In genomic region chr22:21026783-21027692, GRCh38 we compare ENCODE assay signal across 16 cellular contexts. TPM values are rescaled to one million over a fixed set of nuclear protein-coding genes. Genes with fewer than 3 reads are reported as not detected.
DNase-seq lines count a peak whose midpoint lies in the region; ATAC-seq and TF ChIP-seq lines count a peak whose summit lies in the region.
"Had no signal": no experiment of that assay in that cellular context is flagged by ENCODE, and none has a peak within 500 bp of the region (broad histone marks: within the 10 kb centered on the region; RNA-seq: fewer than 3 reads in every experiment).

No MANE protein-coding gene starts in this region.

- TF ChIP-seq CTCF in SK-N-SH (IDR thresholded peaks at IDR 0.05) (no peak), fibroblast of villous mesenchyme (IDR thresholded peaks at IDR 0.05; ENCODE audit: insufficient read depth, low read depth, low read length) (no peak), upper lobe of right lung (IDR thresholded peaks at IDR 0.05) (no peak), natural killer cell (IDR thresholded peaks at IDR 0.05) (no peak)

- no peak overlapping the region for H3K4me3 Mint-ChIP-seq in natural killer cell
- no peak overlapping the region for H3K4me3 Mint-ChIP-seq in naive thymus-derived CD4-positive, alpha-beta T cell
- H3K4me3 Mint-ChIP-seq: activated naive CD4-positive, alpha-beta T cell treated with anti-CD3 and anti-CD28 coated beads, Interleukin-2, amount 50 U/mL, for 24 hours had no signal

- intact Hi-C loops in Right ventricle myocardium superior (cut with DNase I) (no loop called here), Right ventricle myocardium inferior (cut with DNase I) (no loop called here), upper lobe of right lung (cut with DNase I) (no loop called here), natural killer cell (cut with micrococcal nuclease) (no loop called here)
- intact Hi-C loops in naive thymus-derived CD4-positive, alpha-beta T cell (cut with micrococcal nuclease): no loop called here

- H3K9me3 ChIP-seq in SK-N-SH (no peaks in the 10 kb centered on the region), upper lobe of right lung (no peaks in the 10 kb centered on the region)
- no peaks in the 10 kb centered on the region for H3K9me3 ChIP-seq in naive thymus-derived CD4-positive, alpha-beta T cell (ENCODE audit: control insufficient read depth in 2 of 3, low read length in 3 of 3)
- H3K9me3 ChIP-seq: tibial artery had no signal

- no peaks in the 10 kb centered on the region for H3K9me2 ChIP-seq in SK-N-SH

- no peak overlapping the region for H3K9ac ChIP-seq in SK-N-SH

- H3K27me3 ChIP-seq in SK-N-SH (ENCODE audit: insufficient read depth) (no peaks in the 10 kb centered on the region), upper lobe of right lung (peaks cover 14% of the 10 kb centered on the region)
- no peaks in the 10 kb centered on the region for H3K27me3 ChIP-seq in naive thymus-derived CD4-positive, alpha-beta T cell (ENCODE audit: control insufficient read depth in 2 of 2, insufficient read depth in 2 of 2, low read length in 2 of 2)

- no peaks in the 10 kb centered on the region for H3K36me3 Mint-ChIP-seq in natural killer cell
- H3K36me3 Mint-ChIP-seq in naive thymus-derived CD4-positive, alpha-beta T cell: no peaks in the 10 kb centered on the region
- H3K36me3 Mint-ChIP-seq: activated naive CD4-positive, alpha-beta T cell treated with anti-CD3 and anti-CD28 coated beads, Interleukin-2, amount 50 U/mL, for 24 hours had no signal

- H3K4me1 ChIP-seq in SK-N-SH (ENCODE audit: control insufficient read depth in 1 of 2, insufficient read depth in 2 of 2, low read depth in 1 of 2, low read length in 1 of 2): peaks cover 0 to 31% of the 10 kb centered on the region in 2 experiments; a peak in 1 of 4 replicates
- peaks cover 5% of the 10 kb centered on the region for H3K4me1 ChIP-seq in upper lobe of right lung
- peaks cover 10 to 15% of the 10 kb centered on the region in 2 donors for H3K4me1 ChIP-seq in naive thymus-derived CD4-positive, alpha-beta T cell (ENCODE audit: control insufficient read depth in 2 of 2, insufficient read depth in 2 of 2, low read length in 2 of 2)

- H3K4me1 Mint-ChIP-seq in natural killer cell: peaks cover 6 to 14% of the 10 kb centered on the region in 2 donors
- H3K4me1 Mint-ChIP-seq in naive thymus-derived CD4-positive, alpha-beta T cell: peaks cover 11 to 23% (median 16%) of the 10 kb centered on the region in 7 donors

- no peaks in the 10 kb centered on the region for H4K20me1 ChIP-seq in SK-N-SH (ENCODE audit: insufficient read depth)

- POLR2A ChIA-PET in SK-N-SH (lab: Yijun Ruan, JAX): no interaction called here
- POLR2A ChIA-PET in naive thymus-derived CD4-positive, alpha-beta T cell (lab: Charles Lee): no interaction called here

- peaks cover 10 to 15% of the 10 kb centered on the region in 2 donors for H3K27me3 Mint-ChIP-seq in natural killer cell (ENCODE audit: low read depth in 2 of 2)
- H3K27me3 Mint-ChIP-seq in naive thymus-derived CD4-positive, alpha-beta T cell: peaks cover 14 to 23% (median 19%) of the 10 kb centered on the region in 5 donors

- H3K9me3 Mint-ChIP-seq in natural killer cell: no peaks in the 10 kb centered on the region
- H3K9me3 Mint-ChIP-seq in naive thymus-derived CD4-positive, alpha-beta T cell: peaks cover 0 to 2% (median 0%) of the 10 kb centered on the region in 11 donors
- H3K9me3 Mint-ChIP-seq: activated naive CD4-positive, alpha-beta T cell treated with anti-CD3 and anti-CD28 coated beads, Interleukin-2, amount 50 U/mL, for 24 hours had no signal

- H3K27ac ChIP-seq in SK-N-SH (ENCODE audit: low read depth in 2 of 2, low read length in 1 of 2): no peak overlapping the region
- no peak overlapping the region for H3K27ac ChIP-seq in upper lobe of right lung
- H3K27ac ChIP-seq in naive thymus-derived CD4-positive, alpha-beta T cell (ENCODE audit: low read depth, low read length): no peak overlapping the region
- H3K27ac ChIP-seq: skin epidermis, tibial artery had no signal

- no peaks in the 10 kb centered on the region for H3K79me2 ChIP-seq in SK-N-SH (ENCODE audit: insufficient read depth)

- H2AFZ ChIP-seq in SK-N-SH (ENCODE audit: low read depth): no peak overlapping the region

- CTCF ChIA-PET in SK-N-SH (lab: Yijun Ruan, JAX): interaction anchor here (0.8 kb wide), 2 partner anchors 76 kb away, joined by 3 read pairs; no protein-coding TSS in a partner anchor
- CTCF ChIA-PET in naive thymus-derived CD4-positive, alpha-beta T cell (lab: Charles Lee): no interaction called here

- no peaks in the 10 kb centered on the region for H3F3A ChIP-seq in SK-N-SH (replicated peaks; ENCODE audit: insufficient read depth)

- TF ChIP-seq RAD21 in SK-N-SH (IDR thresholded peaks at IDR 0.05; ENCODE audit: low read length): no peak

- no peak overlapping the region for H3K4me3 ChIP-seq in SK-N-SH (ENCODE audit: low read depth in 2 of 2, low read length in 1 of 2)
- no peak overlapping the region for H3K4me3 ChIP-seq in fibroblast of villous mesenchyme (ENCODE audit: low read depth, low read length)
- no peak overlapping the region for H3K4me3 ChIP-seq in upper lobe of right lung
- H3K4me3 ChIP-seq in naive thymus-derived CD4-positive, alpha-beta T cell (ENCODE audit: low read length): no peak overlapping the region
- H3K4me3 ChIP-seq: skin epidermis, tibial artery had no signal

- no peaks in the 10 kb centered on the region for H3K36me3 ChIP-seq in SK-N-SH (replicated peaks in 1 of 2; ENCODE audit: control insufficient read depth in 1 of 2, insufficient read depth in 2 of 2, low read length in 1 of 2)
- no peaks in the 10 kb centered on the region for H3K36me3 ChIP-seq in upper lobe of right lung
- no peaks in the 10 kb centered on the region for H3K36me3 ChIP-seq in naive thymus-derived CD4-positive, alpha-beta T cell (ENCODE audit: control insufficient read depth in 2 of 3, insufficient read depth in 3 of 3, low read length in 3 of 3)
- H3K36me3 ChIP-seq: tibial artery had no signal

- 65% methylated on average over 6 of the region's 14 CpGs for WGBS in SK-N-SH (ENCODE audit: low lambda C conversion rate)

- DNase-seq in Right ventricle myocardium superior: peak; percentile 72
- no peak for DNase-seq in Right ventricle myocardium inferior (ENCODE audit: missing footprints)
- DNase-seq in SK-N-SH: no peak
- DNase-seq in fibroblast of villous mesenchyme (ENCODE audit: low read depth): peak; percentile 29
- DNase-seq in upper lobe of right lung: peak; percentile 81
- no peak for DNase-seq in natural killer cell
- no peak for DNase-seq in naive thymus-derived CD4-positive, alpha-beta T cell
- DNase-seq in NCI-H510A treated with DMSO at 0.1 percent for 48 hours (lab: John Stamatoyannopoulos, UW): no peak
- DNase-seq: activated CD4-positive, alpha-beta T cell treated with anti-CD3 and anti-CD28 coated beads, Interleukin-2, amount 50 U/mL, for 4 hours; DND-41; effector CD4-positive, alpha-beta T cell; T-helper 1 cell; tibial artery had no signal

- no peak overlapping the region for H3K4me2 ChIP-seq in SK-N-SH

- no peak overlapping the region for H3K27ac Mint-ChIP-seq in natural killer cell
- no peak overlapping the region for H3K27ac Mint-ChIP-seq in naive thymus-derived CD4-positive, alpha-beta T cell
- H3K27ac Mint-ChIP-seq: activated naive CD4-positive, alpha-beta T cell treated with anti-CD3 and anti-CD28 coated beads, Interleukin-2, amount 50 U/mL, for 24 hours had no signal

- peak; percentile 72 for ATAC-seq in Right ventricle myocardium superior (ENCODE audit: poor library complexity)
- ATAC-seq in Right ventricle myocardium inferior: no peak
- ATAC-seq in upper lobe of right lung: peak; percentile 59
- ATAC-seq in natural killer cell: no peak
- no peak for ATAC-seq in naive thymus-derived CD4-positive, alpha-beta T cell

- TF ChIP-seq EP300 in SK-N-SH (IDR thresholded peaks at IDR 0.05; ENCODE audit: borderline replicate concordance in 1 of 2, low read depth in 1 of 2, low read length in 1 of 2): no peak

RNA-seq across cellular contexts. Expression of gene SLC7A4, which starts 5.3 kb away (rescaled TPM):
- total RNA-seq in Right ventricle myocardium superior: 0.16 TPM
- total RNA-seq in Right ventricle myocardium inferior: 0.51 TPM
- 0.02 TPM in 1 of 2 replicates, not detected in the other for polyA plus RNA-seq in SK-N-SH (2012; rRNA removed)
- 0.01 and 0.04 TPM in 2 replicates for polyA plus RNA-seq in SK-N-SH (2012; cell fraction: cytosol; rRNA removed)
- polyA plus RNA-seq in SK-N-SH (2012; cell fraction: nucleus; rRNA removed): 0.07 and 0.11 TPM in 2 replicates
- 0.32 and 2.2 TPM in 2 replicates for total RNA-seq in fibroblast of villous mesenchyme
- 1.5 TPM for total RNA-seq in upper lobe of right lung
- not detected for total RNA-seq in natural killer cell
- under 1 TPM in 2 of 5 experiments, not detected in 3; 0.13 TPM for total RNA-seq in naive thymus-derived CD4-positive, alpha-beta T cell
- polyA plus RNA-seq in naive thymus-derived CD4-positive, alpha-beta T cell: under 1 TPM in 1 of 2 donors, not detected in 1; 0.08 TPM
- total RNA-seq: A673 had no signal

RNA-seq across cellular contexts. Expression of gene P2RX6, which starts 12.1 kb away (rescaled TPM):
- 3.9 TPM for total RNA-seq in Right ventricle myocardium superior
- 2.8 TPM for total RNA-seq in Right ventricle myocardium inferior
- polyA plus RNA-seq in SK-N-SH (2012; rRNA removed): 7.1 and 12.9 TPM in 2 replicates
- polyA plus RNA-seq in SK-N-SH (2012; cell fraction: cytosol; rRNA removed): 1.4 and 2.6 TPM in 2 replicates
- polyA plus RNA-seq in SK-N-SH (2012; cell fraction: nucleus; rRNA removed): 78.5 and 91.0 TPM in 2 replicates
- 1.3 and 3.5 TPM in 2 replicates for total RNA-seq in fibroblast of villous mesenchyme
- total RNA-seq in upper lobe of right lung: 2.2 TPM
- under 1 TPM; 0.14 to 0.93 (median 0.18) TPM for total RNA-seq in natural killer cell
- total RNA-seq in naive thymus-derived CD4-positive, alpha-beta T cell: 1 to 10 TPM in 2 of 5 experiments, under 1 TPM in 3; 0.46 to 1.7 (median 0.66) TPM
- under 1 TPM in 1 of 2 donors, not detected in 1; 0.15 TPM for polyA plus RNA-seq in naive thymus-derived CD4-positive, alpha-beta T cell

RNA-seq across cellular contexts. Expression of gene LRRC74B, which starts 18.7 kb away (rescaled TPM):
- total RNA-seq in Right ventricle myocardium superior: not detected
- total RNA-seq in Right ventricle myocardium inferior: not detected
- 0.02 and 0.03 TPM in 2 replicates for polyA plus RNA-seq in SK-N-SH (2012; rRNA removed)
- polyA plus RNA-seq in SK-N-SH (2012; cell fraction: cytosol; rRNA removed): not detected in 2 replicates
- polyA plus RNA-seq in SK-N-SH (2012; cell fraction: nucleus; rRNA removed): 0.18 and 0.22 TPM in 2 replicates
- not detected in 2 replicates for total RNA-seq in fibroblast of villous mesenchyme
- total RNA-seq in upper lobe of right lung: not detected
- total RNA-seq in natural killer cell: under 1 TPM in 1 of 3 donors, not detected in 2; 0.11 TPM
- not detected for total RNA-seq in naive thymus-derived CD4-positive, alpha-beta T cell
- not detected for polyA plus RNA-seq in naive thymus-derived CD4-positive, alpha-beta T cell
- total RNA-seq: A673 had no signal

RNA-seq across cellular contexts. Expression of gene THAP7, which starts 25.1 kb away (rescaled TPM):
- total RNA-seq in Right ventricle myocardium superior (19.4 TPM), Right ventricle myocardium inferior (17.0 TPM), fibroblast of villous mesenchyme (21.6 and 22.9 TPM in 2 replicates), upper lobe of right lung (22.0 TPM), natural killer cell (10 to 100 TPM; 24.1 to 40.0 (median 26.8) TPM)
- polyA plus RNA-seq in SK-N-SH (2012; rRNA removed): 26.3 and 32.0 TPM in 2 replicates
- 13.8 and 18.1 TPM in 2 replicates for polyA plus RNA-seq in SK-N-SH (2012; cell fraction: cytosol; rRNA removed)
- 74.4 and 90.6 TPM in 2 replicates for polyA plus RNA-seq in SK-N-SH (2012; cell fraction: nucleus; rRNA removed)
- total RNA-seq in naive thymus-derived CD4-positive, alpha-beta T cell: 10 to 100 TPM; 25.8 to 73.3 (median 64.7) TPM
- 10 to 100 TPM; 53.8 to 69.3 TPM for polyA plus RNA-seq in naive thymus-derived CD4-positive, alpha-beta T cell

RNA-seq across cellular contexts. Expression of gene LZTR1, which starts 44.9 kb away (rescaled TPM):
- total RNA-seq in Right ventricle myocardium superior (24.7 TPM), Right ventricle myocardium inferior (24.3 TPM), fibroblast of villous mesenchyme (55.1 and 60.9 TPM in 2 replicates), upper lobe of right lung (56.7 TPM), natural killer cell (10 to 100 TPM; 71.9 to 85.0 (median 82.0) TPM)
- polyA plus RNA-seq in SK-N-SH (2012; rRNA removed): 37.7 and 41.5 TPM in 2 replicates
- 11.9 and 15.0 TPM in 2 replicates for polyA plus RNA-seq in SK-N-SH (2012; cell fraction: cytosol; rRNA removed)
- 294 and 344 TPM in 2 replicates for polyA plus RNA-seq in SK-N-SH (2012; cell fraction: nucleus; rRNA removed)
- total RNA-seq in naive thymus-derived CD4-positive, alpha-beta T cell: 100 to 1,000 TPM in 2 of 5 experiments, 10 to 100 TPM in 3; 61.8 to 104 (median 74.2) TPM
- 10 to 100 TPM; 11.4 to 15.6 TPM for polyA plus RNA-seq in naive thymus-derived CD4-positive, alpha-beta T cell

Comparison
In these comparisons a context has a peak if more than half of its experiments do, and no peak if none do; other contexts are left out.
1. ATAC-seq: peak in Right ventricle myocardium superior (single experiment) and upper lobe of right lung (single experiment); none in Right ventricle myocardium inferior (single experiment), natural killer cell (0 of 3) and naive thymus-derived CD4-positive, alpha-beta T cell (single experiment).
2. DNase-seq: peak in Right ventricle myocardium superior (single experiment), fibroblast of villous mesenchyme (single experiment) and upper lobe of right lung (single experiment); none in Right ventricle myocardium inferior (single experiment), SK-N-SH (single experiment), natural killer cell (single experiment), naive thymus-derived CD4-positive, alpha-beta T cell (0 of 9) and NCI-H510A treated with DMSO at 0.1 percent for 48 hours (single experiment).